Comparison of ENCODE assay signal across 8 cellular contexts in the genomic region with DNA sequence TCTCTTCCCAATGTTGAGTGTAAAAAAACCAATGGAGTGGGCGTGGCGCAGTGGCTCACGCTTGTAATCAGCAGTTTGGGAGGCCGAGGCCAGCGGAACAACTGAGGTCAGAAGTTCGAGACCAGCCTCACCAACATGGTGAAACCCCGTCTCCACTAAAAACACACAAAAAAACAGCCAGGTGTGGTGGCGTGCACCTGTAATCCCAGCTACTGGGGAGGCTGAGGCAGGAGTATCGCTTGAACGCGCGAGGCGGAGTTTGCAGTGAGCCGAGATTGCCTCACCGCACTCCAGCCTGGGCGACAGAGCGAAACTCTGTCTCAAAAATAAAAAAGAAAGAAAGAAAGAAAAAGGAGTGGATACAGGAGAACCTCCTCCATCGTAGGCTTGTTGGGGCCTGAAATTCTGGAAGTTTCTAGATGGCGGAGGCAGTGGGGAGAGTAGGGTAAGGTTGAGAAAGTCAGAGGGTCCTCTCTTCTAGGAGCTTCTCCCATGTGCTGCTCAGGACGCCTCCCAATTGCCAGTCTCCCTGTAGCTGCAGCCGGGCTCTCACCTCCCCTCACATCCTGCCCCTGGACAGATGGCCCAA. TPM values are rescaled to one million over a fixed set of nuclear protein-coding genes. Genes with fewer than 3 reads are reported as not detected.
A peak's percentile ranks its signal among the peaks of the same experiment; 100 is the strongest.
DNase-seq lines count a peak whose midpoint lies in the region; ATAC-seq and TF ChIP-seq lines count a peak whose summit lies in the region.

No MANE protein-coding gene starts in this region.

- TF ChIP-seq POLR2A in stomach (IDR thresholded peaks at IDR 0.05) = no peak

- H3K9me3 ChIP-seq in iPS-18c (ENCODE audit: control insufficient read depth, insufficient read depth, low read length) (no peaks in the 10 kb centered on the region), stomach (no peaks in the 10 kb centered on the region)

- no peak for ATAC-seq in activated T-helper 17 cell treated with anti-CD3 and anti-CD28 coated beads, Interleukin-2, amount 50 U/mL, for 72 hours (replicated peaks)
- ATAC-seq in HG02759 (IDR thresholded peaks at IDR 0.05; ENCODE audit: unreplicated experiment) (no peak), HG02885 (IDR thresholded peaks at IDR 0.05; ENCODE audit: poor library complexity, unreplicated experiment) (no peak)

- no peaks in the 10 kb centered on the region for H3K9me3 Mint-ChIP-seq in activated T-helper 17 cell treated with anti-CD3 and anti-CD28 coated beads, Interleukin-2, amount 50 U/mL, for 72 hours

- peaks cover 14% of the 10 kb centered on the region for H3K4me1 Mint-ChIP-seq in activated T-helper 17 cell treated with anti-CD3 and anti-CD28 coated beads, Interleukin-2, amount 50 U/mL, for 72 hours

- H3K4me3 ChIP-seq in iPS-18c (ENCODE audit: insufficient read depth, low read depth, low read length) (peak overlapping the region; percentile 30; the same call in 1 of the 2 replicates), stomach (peak overlapping the region; percentile 72 to 84 (median 78))

- no peak for TF ChIP-seq EP300 in stomach (IDR thresholded peaks at IDR 0.05)

- intact Hi-C loops in stomach (cut with DNase I; ENCODE audit: low total_unique reads) = no loop called here

- no peaks in the 10 kb centered on the region for H3K27me3 Mint-ChIP-seq in activated T-helper 17 cell treated with anti-CD3 and anti-CD28 coated beads, Interleukin-2, amount 50 U/mL, for 72 hours

- peaks cover 42% of the 10 kb centered on the region for H3K36me3 Mint-ChIP-seq in activated T-helper 17 cell treated with anti-CD3 and anti-CD28 coated beads, Interleukin-2, amount 50 U/mL, for 72 hours (ENCODE audit: low read depth)

- no peak for TF ChIP-seq CTCF in stomach (IDR thresholded peaks at IDR 0.05)

- peaks cover 13 to 25% (median 24%) of the 10 kb centered on the region in 4 donors for H3K36me3 ChIP-seq in stomach

- peak overlapping the region; percentile 87 for H3K4me3 Mint-ChIP-seq in activated T-helper 17 cell treated with anti-CD3 and anti-CD28 coated beads, Interleukin-2, amount 50 U/mL, for 72 hours

- no peaks in the 10 kb centered on the region for H3K27me3 ChIP-seq in stomach

- H3K27ac Mint-ChIP-seq in activated T-helper 17 cell treated with anti-CD3 and anti-CD28 coated beads, Interleukin-2, amount 50 U/mL, for 72 hours = peak overlapping the region; percentile 89

- 72 to 82% (median 77%) methylated on average over 21 of the region's 21 CpGs for WGBS in stomach, 5 donors

- peak overlapping the region; percentile 71 to 98 (median 96) for H3K27ac ChIP-seq in stomach

- DNase-seq in NCI-H524 (lab: John Stamatoyannopoulos, UW) (peak; percentile 24 to 36), NCI-H524 treated with DMSO at 0.1 percent for 48 hours (lab: John Stamatoyannopoulos, UW) (no peak), stomach (no peak), COR-L47 (lab: John Stamatoyannopoulos, UW) (no peak)

- peaks cover 7 to 68% (median 53%) of the 10 kb centered on the region in 4 donors for H3K4me1 ChIP-seq in stomach

RNA-seq across cellular contexts. Expression of a gene that starts 0.7 kb away (rescaled TPM):
- total RNA-seq in activated T-helper 17 cell treated with anti-CD3 and anti-CD28 coated beads, Interleukin-2, amount 50 U/mL, for 72 hours = 10 to 100 TPM; 13.8 to 14.1 TPM
- total RNA-seq in stomach = 100 to 1,000 TPM in 1 of 5 donors, 10 to 100 TPM in 3, 1 to 10 TPM in 1; 3.5 to 107 (median 13.4) TPM
- polyA plus RNA-seq in stomach = 1 to 10 TPM; 3.9 to 7.8 (median 6.8) TPM

RNA-seq across cellular contexts. Expression of a gene that starts 12.6 kb away (rescaled TPM):
- total RNA-seq in activated T-helper 17 cell treated with anti-CD3 and anti-CD28 coated beads, Interleukin-2, amount 50 U/mL, for 72 hours = 1 to 10 TPM; 7.3 to 9.7 TPM
- total RNA-seq in stomach = 100 to 1,000 TPM in 1 of 5 donors, 10 to 100 TPM in 3, 1 to 10 TPM in 1; 9.4 to 123 (median 18.3) TPM
- polyA plus RNA-seq in stomach = 10 to 100 TPM; 25.2 to 26.1 (median 25.3) TPM

RNA-seq across cellular contexts. Expression of a gene that starts 24.2 kb away (rescaled TPM):
- total RNA-seq in activated T-helper 17 cell treated with anti-CD3 and anti-CD28 coated beads, Interleukin-2, amount 50 U/mL, for 72 hours = 10 to 100 TPM in 1 of 2 donors, 1 to 10 TPM in 1; 6.9 to 12.9 TPM
- total RNA-seq in stomach = 10 to 100 TPM; 10.3 to 18.7 (median 12.9) TPM
- 1 to 10 TPM; 6.2 to 7.8 (median 7.3) TPM for polyA plus RNA-seq in stomach

RNA-seq across cellular contexts. Expression of a gene that starts 26.6 kb away (rescaled TPM):
- 10 to 100 TPM; 10.5 to 15.5 TPM for total RNA-seq in activated T-helper 17 cell treated with anti-CD3 and anti-CD28 coated beads, Interleukin-2, amount 50 U/mL, for 72 hours
- total RNA-seq in stomach = 10 to 100 TPM in 3 of 5 donors, 1 to 10 TPM in 2; 7.8 to 49.0 (median 10.3) TPM
- 1 to 10 TPM; 3.8 to 5.4 (median 4.6) TPM for polyA plus RNA-seq in stomach

RNA-seq across cellular contexts. Expression of a gene that starts 32.5 kb away (rescaled TPM):
- total RNA-seq in activated T-helper 17 cell treated with anti-CD3 and anti-CD28 coated beads, Interleukin-2, amount 50 U/mL, for 72 hours = 1 to 10 TPM; 3.7 to 5.3 TPM
- 10 to 100 TPM; 11.9 to 75.0 (median 30.0) TPM for total RNA-seq in stomach
- 10 to 100 TPM; 27.0 to 33.2 (median 32.7) TPM for polyA plus RNA-seq in stomach

Comparison
In these comparisons a context has a peak if more than half of its experiments do, and no peak if none do; other contexts are left out.
1. DNase-seq: peak in NCI-H524 (2 of 2); none in NCI-H524 treated with DMSO at 0.1 percent for 48 hours (single experiment), stomach (single experiment) and COR-L47 (single experiment).